In the genomic region with DNA sequence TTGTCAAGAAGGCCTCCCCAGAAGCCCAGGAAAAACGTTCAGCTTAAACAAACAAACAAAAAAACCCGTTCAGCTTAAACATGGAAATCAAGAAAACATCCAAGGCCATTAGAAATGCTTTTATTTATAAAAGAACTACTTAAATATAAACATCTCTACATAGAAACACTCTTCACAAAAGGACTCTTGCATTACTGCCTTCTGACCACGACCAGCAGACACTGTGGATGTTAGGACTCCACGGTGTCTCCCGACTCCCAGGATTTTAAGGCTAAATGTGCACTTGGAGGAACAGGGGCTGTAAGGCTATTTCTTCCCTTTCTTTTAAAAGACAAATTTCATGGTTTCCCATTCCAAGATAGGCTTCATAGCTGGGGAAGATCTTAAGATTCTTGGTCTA, we compare ENCODE assay signal across 24 cellular contexts.
A peak's percentile ranks its signal among the peaks of the same experiment; 100 is the strongest.
DNase-seq lines count a peak whose midpoint lies in the region; ATAC-seq and TF ChIP-seq lines count a peak whose summit lies in the region.
"Had no signal": no experiment of that assay in that cellular context is flagged by ENCODE, and none has a peak within 500 bp of the region (broad histone marks: within the 10 kb centered on the region; RNA-seq: fewer than 3 reads in every experiment).

No MANE protein-coding gene starts in this region.

- TF ChIP-seq CTCF in cardiac muscle cell (IDR thresholded peaks at IDR 0.05; ENCODE audit: low read depth, low read length) (no peak), parathyroid adenoma (IDR thresholded peaks at IDR 0.05) (no peak), body of pancreas (IDR thresholded peaks at IDR 0.05) (no peak)

- H3K9me3 ChIP-seq in cardiac muscle cell (ENCODE audit: low read depth) (no peaks in the 10 kb centered on the region), right cardiac atrium (ENCODE audit: control insufficient read depth, low read length) (no peaks in the 10 kb centered on the region), parathyroid adenoma (ENCODE audit: control insufficient read depth, low read length) (no peaks in the 10 kb centered on the region), body of pancreas (no peaks in the 10 kb centered on the region)
- H3K9me3 ChIP-seq: A549, BE2C had no signal

- no peak overlapping the region for H3K9ac ChIP-seq in parathyroid adenoma
- H3K9ac ChIP-seq: BLaER1 treated with 17β-estradiol and CSF1 and Interleukin-3, amounts not matched to agents 10 nM and 100 nM; GM23248 had no signal

- peaks cover 12% of the 10 kb centered on the region for H3K4me1 ChIP-seq in cardiac muscle cell (ENCODE audit: low read depth)
- H3K4me1 ChIP-seq in right cardiac atrium (ENCODE audit: control insufficient read depth, insufficient read depth, low read length) = no peaks in the 10 kb centered on the region
- H3K4me1 ChIP-seq in parathyroid adenoma = peaks cover 79% of the 10 kb centered on the region
- peaks cover 16% of the 10 kb centered on the region for H3K4me1 ChIP-seq in body of pancreas
- H3K4me1 ChIP-seq: A549, BE2C had no signal

- H3K27ac ChIP-seq in cardiac muscle cell (peak overlapping the region; percentile 77), right cardiac atrium (ENCODE audit: low read length) (no peak overlapping the region), parathyroid adenoma (peak overlapping the region; percentile 83), body of pancreas (no peak overlapping the region)
- H3K27ac ChIP-seq: A549; BLaER1 treated with 17β-estradiol and CSF1 and Interleukin-3, amounts not matched to agents 10 nM and 100 nM; GM23248 had no signal

- H3K4me3 ChIP-seq in cardiac muscle cell (no peak overlapping the region), right cardiac atrium (ENCODE audit: low read length) (no peak overlapping the region), parathyroid adenoma (ENCODE audit: low read depth, low read length) (no peak overlapping the region), body of pancreas (no peak overlapping the region)
- H3K4me3 ChIP-seq: A549; BLaER1 treated with 17β-estradiol and CSF1 and Interleukin-3, amounts not matched to agents 10 nM and 100 nM; GM12878; GM23248 had no signal

- H3K27me3 ChIP-seq in cardiac muscle cell = no peaks in the 10 kb centered on the region
- no peaks in the 10 kb centered on the region for H3K27me3 ChIP-seq in right cardiac atrium (ENCODE audit: control insufficient read depth, insufficient read depth)
- H3K27me3 ChIP-seq in parathyroid adenoma (ENCODE audit: control insufficient read depth, insufficient read depth, low read length) = no peaks in the 10 kb centered on the region
- no peaks in the 10 kb centered on the region for H3K27me3 ChIP-seq in body of pancreas
- H3K27me3 ChIP-seq: BE2C; BLaER1 treated with 17β-estradiol and CSF1 and Interleukin-3, amounts not matched to agents 10 nM and 100 nM had no signal

- H3K36me3 ChIP-seq in cardiac muscle cell (peaks cover 45% of the 10 kb centered on the region), parathyroid adenoma (ENCODE audit: control insufficient read depth, insufficient read depth, low read length) (no peaks in the 10 kb centered on the region), body of pancreas (replicated peaks in 1 of 2; ENCODE audit: insufficient read depth in 1 of 2, low read depth in 2 of 2) (peaks cover 7 to 29% of the 10 kb centered on the region in 2 donors)

- ATAC-seq in right cardiac atrium (no peak), HG03135 (IDR thresholded peaks at IDR 0.05; ENCODE audit: unreplicated experiment) (no peak), body of pancreas (no peak)
- ATAC-seq: A549, GM12878, HCT116 had no signal

- H3K79me2 ChIP-seq in parathyroid adenoma = peaks cover 4% of the 10 kb centered on the region

- no peak for DNase-seq in cardiac muscle cell (ENCODE audit: low read depth in 1 of 2, low spot score in 1 of 2)
- no peak for DNase-seq in right cardiac atrium
- peak; percentile 10 for DNase-seq in M059J (ENCODE audit: low read depth)
- DNase-seq in iPS-NIHi7 (ENCODE audit: extremely low spot score) = peak; percentile 5
- DNase-seq in stimulated activated CD4-positive, alpha-beta T cell treated with anti-CD3 and anti-CD28 coated beads, Interleukin-4, amount 100 ng/mL, for 1 hour = no peak
- DNase-seq in body of pancreas = no peak
- DNase-seq: 8988T; ACHN; AML-193; BE2C; CD4-positive, alpha-beta T cell; CD8-positive, alpha-beta memory T cell; DMS 273 treated with DMSO at 0.1 percent for 48 hours; DMS79; EL; GDM1; GM23248; H9 had no signal

- H2AFZ ChIP-seq in parathyroid adenoma = no peak overlapping the region
- H2AFZ ChIP-seq: GM23248 had no signal

- no peak for TF ChIP-seq POLR2A in body of pancreas (IDR thresholded peaks at IDR 0.05)

- WGBS in right cardiac atrium = 90% methylated on average over 5 of the region's 5 CpGs
- WGBS in body of pancreas, 2 donors = 76 to 77% methylated on average over 5 of the region's 5 CpGs

- intact Hi-C loops in right cardiac atrium (cut with DNase I) = no loop called here
- intact Hi-C loops in body of pancreas (cut with DNase I) = no loop called here

- no peak overlapping the region for H3K4me2 ChIP-seq in parathyroid adenoma (ENCODE audit: low read length)
- H3K4me2 ChIP-seq: A549 had no signal

Comparison
In these comparisons a context has a peak if more than half of its experiments do, and no peak if none do; other contexts are left out.
1. H3K27ac ChIP-seq: peak in cardiac muscle cell (single experiment) and parathyroid adenoma (single experiment); none in right cardiac atrium (single experiment) and body of pancreas (0 of 4).
2. DNase-seq: peak in M059J (single experiment) and iPS-NIHi7 (single experiment); none in cardiac muscle cell (0 of 2), right cardiac atrium (0 of 3), stimulated activated CD4-positive, alpha-beta T cell treated with anti-CD3 and anti-CD28 coated beads, Interleukin-4, amount 100 ng/mL, for 1 hour (single experiment) and body of pancreas (0 of 4).